Comparison of ENCODE assay signal across 27 cellular contexts in the genomic region with DNA sequence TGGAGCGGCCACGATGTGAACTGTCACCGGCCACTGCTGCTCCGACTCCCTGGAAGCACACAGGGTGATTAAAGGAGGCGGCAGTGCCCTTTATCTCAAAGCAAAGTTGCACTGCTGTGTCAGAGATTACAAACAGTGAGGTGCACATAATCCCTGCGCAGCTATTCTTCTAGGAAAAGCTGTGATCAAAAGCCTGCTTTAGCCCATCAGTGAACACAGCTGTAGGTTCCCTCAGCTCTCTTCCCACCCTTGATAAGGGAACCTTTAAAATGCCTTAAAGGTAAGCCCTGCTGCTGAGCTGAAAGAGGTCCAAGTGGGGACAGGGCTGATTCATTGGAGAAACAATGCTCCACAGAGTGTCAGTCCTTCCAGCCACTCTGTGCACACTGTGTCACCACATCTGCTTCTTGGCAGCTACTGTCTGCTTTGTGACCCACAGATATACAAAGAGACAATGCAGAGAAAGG.
DNase-seq lines count a peak whose midpoint lies in the region; ATAC-seq lines count a peak whose summit lies in the region.
"Had no signal": no experiment of that assay in that cellular context is flagged by ENCODE, and none has a peak within 500 bp of the region (broad histone marks: within the 10 kb centered on the region; RNA-seq: fewer than 3 reads in every experiment).

No MANE protein-coding gene starts in this region.

- DNase-seq in NCI-H69 (lab: John Stamatoyannopoulos, UW) (peak; percentile 12), ecto neural progenitor cell (ENCODE audit: low spot score) (peak; percentile 64), medulla oblongata (ENCODE audit: extremely low spot score) (peak; percentile 87), dermis blood vessel endothelial cell (no peak)
- no peak for DNase-seq in stimulated activated effector memory CD8-positive, alpha-beta T cell treated with anti-CD3 and anti-CD28 coated beads, Interleukin-12 subunit alpha, Interleukin-12 subunit beta, amount 100 ng/mL, for 72 hours (ENCODE audit: low spot score in 2 of 2)
- DNase-seq in activated naive CD8-positive, alpha-beta T cell treated with anti-CD3 and anti-CD28 coated beads, Interleukin-2, amount 50 U/mL, for 24 hours, result no peak
- DNase-seq: activated CD4-positive, alpha-beta T cell treated with anti-CD3 and anti-CD28 coated beads for 36 hours; activated CD8-positive, alpha-beta memory T cell treated with anti-CD3 and anti-CD28 coated beads, Interleukin-2, amount 50 U/mL, for 48 hours; activated CD8-positive, alpha-beta T cell treated with anti-CD3 and anti-CD28 coated beads for 36 hours; activated naive CD4-positive, alpha-beta T cell treated with Interleukin-2 at 50 U/mL for 16 hours; AML-193; CD4-positive, alpha-beta memory T cell; cerebellar nuclear complex; effector CD4-positive, alpha-beta T cell; Kasumi-1; kidney; naive thymus-derived CD8-positive, alpha-beta T cell; NCI-H1417; NCI-H2081 treated with DMSO at 0.1 percent for 48 hours; NCI-H226; NCI-H526 treated with DMSO at 0.1 percent for 48 hours; pancreas; SIG-M5; stimulated activated naive CD4-positive, alpha-beta T cell treated with Interleukin-2 at 50 U/mL for 16 hours had no signal

- H3K27ac Mint-ChIP-seq in stimulated activated effector memory CD8-positive, alpha-beta T cell treated with anti-CD3 and anti-CD28 coated beads, Interleukin-12 subunit alpha, Interleukin-12 subunit beta, amount 100 ng/mL, for 72 hours, result no peak overlapping the region
- no peak overlapping the region for H3K27ac Mint-ChIP-seq in activated naive CD8-positive, alpha-beta T cell treated with anti-CD3 and anti-CD28 coated beads, Interleukin-2, amount 50 U/mL, for 24 hours
- H3K27ac Mint-ChIP-seq: activated CD4-positive, alpha-beta T cell treated with anti-CD3 and anti-CD28 coated beads for 36 hours; activated CD8-positive, alpha-beta T cell treated with anti-CD3 and anti-CD28 coated beads for 36 hours; activated T-helper 1 cell treated with anti-CD3 and anti-CD28 coated beads, Interleukin-12 subunit alpha, Interleukin-12 subunit beta, Interleukin-2, Interleukin-4 antibody, amounts not matched to agents 30 ng/mL and 10 ng/mL and 1 ng/mL, durations not matched to agents 14 hours and 24 hours and 36 hours; brain; CD4-positive, alpha-beta memory T cell; naive thymus-derived CD8-positive, alpha-beta T cell had no signal

- H3K27me3 Mint-ChIP-seq in activated naive CD8-positive, alpha-beta T cell treated with anti-CD3 and anti-CD28 coated beads, Interleukin-2, amount 50 U/mL, for 24 hours, result no peaks in the 10 kb centered on the region
- H3K27me3 Mint-ChIP-seq: activated CD4-positive, alpha-beta T cell treated with anti-CD3 and anti-CD28 coated beads for 36 hours; activated CD8-positive, alpha-beta T cell treated with anti-CD3 and anti-CD28 coated beads for 36 hours; CD4-positive, alpha-beta memory T cell had no signal

- H3K4me3 Mint-ChIP-seq in stimulated activated effector memory CD8-positive, alpha-beta T cell treated with anti-CD3 and anti-CD28 coated beads, Interleukin-12 subunit alpha, Interleukin-12 subunit beta, amount 100 ng/mL, for 72 hours, result no peak overlapping the region
- no peak overlapping the region for H3K4me3 Mint-ChIP-seq in activated naive CD8-positive, alpha-beta T cell treated with anti-CD3 and anti-CD28 coated beads, Interleukin-2, amount 50 U/mL, for 24 hours
- H3K4me3 Mint-ChIP-seq: activated CD4-positive, alpha-beta T cell treated with anti-CD3 and anti-CD28 coated beads for 36 hours; activated CD8-positive, alpha-beta T cell treated with anti-CD3 and anti-CD28 coated beads for 36 hours; activated T-helper 1 cell treated with anti-CD3 and anti-CD28 coated beads, Interleukin-12 subunit alpha, Interleukin-12 subunit beta, Interleukin-2, Interleukin-4 antibody, amounts not matched to agents 30 ng/mL and 10 ng/mL and 1 ng/mL, durations not matched to agents 14 hours and 24 hours and 36 hours; brain; CD4-positive, alpha-beta memory T cell; naive thymus-derived CD8-positive, alpha-beta T cell had no signal

- peaks cover 5% of the 10 kb centered on the region for H3K4me1 Mint-ChIP-seq in stimulated activated effector memory CD8-positive, alpha-beta T cell treated with anti-CD3 and anti-CD28 coated beads, Interleukin-12 subunit alpha, Interleukin-12 subunit beta, amount 100 ng/mL, for 72 hours
- H3K4me1 Mint-ChIP-seq in activated naive CD8-positive, alpha-beta T cell treated with anti-CD3 and anti-CD28 coated beads, Interleukin-2, amount 50 U/mL, for 24 hours, result peaks cover 24% of the 10 kb centered on the region
- H3K4me1 Mint-ChIP-seq: CD4-positive, alpha-beta memory T cell had no signal

- H3K36me3 Mint-ChIP-seq in stimulated activated effector memory CD8-positive, alpha-beta T cell treated with anti-CD3 and anti-CD28 coated beads, Interleukin-12 subunit alpha, Interleukin-12 subunit beta, amount 100 ng/mL, for 72 hours, result no peaks in the 10 kb centered on the region
- no peaks in the 10 kb centered on the region for H3K36me3 Mint-ChIP-seq in activated naive CD8-positive, alpha-beta T cell treated with anti-CD3 and anti-CD28 coated beads, Interleukin-2, amount 50 U/mL, for 24 hours (ENCODE audit: low read depth)
- H3K36me3 Mint-ChIP-seq: brain; CD4-positive, alpha-beta memory T cell had no signal

- H3K9me3 Mint-ChIP-seq in stimulated activated effector memory CD8-positive, alpha-beta T cell treated with anti-CD3 and anti-CD28 coated beads, Interleukin-12 subunit alpha, Interleukin-12 subunit beta, amount 100 ng/mL, for 72 hours, result no peaks in the 10 kb centered on the region
- H3K9me3 Mint-ChIP-seq in activated naive CD8-positive, alpha-beta T cell treated with anti-CD3 and anti-CD28 coated beads, Interleukin-2, amount 50 U/mL, for 24 hours, result no peaks in the 10 kb centered on the region
- H3K9me3 Mint-ChIP-seq: activated CD8-positive, alpha-beta T cell treated with anti-CD3 and anti-CD28 coated beads for 36 hours; activated T-helper 1 cell treated with anti-CD3 and anti-CD28 coated beads, Interleukin-12 subunit alpha, Interleukin-12 subunit beta, Interleukin-2, Interleukin-4 antibody, amounts not matched to agents 30 ng/mL and 10 ng/mL and 1 ng/mL, durations not matched to agents 14 hours and 24 hours and 36 hours; naive thymus-derived CD8-positive, alpha-beta T cell had no signal

- ATAC-seq in stimulated activated effector memory CD8-positive, alpha-beta T cell treated with anti-CD3 and anti-CD28 coated beads, Interleukin-12 subunit alpha, Interleukin-12 subunit beta, amount 100 ng/mL, for 72 hours, result peak; percentile 31
- ATAC-seq in GM21786 (IDR thresholded peaks at IDR 0.05; ENCODE audit: unreplicated experiment), result no peak
- no peak for ATAC-seq in activated naive CD8-positive, alpha-beta T cell treated with anti-CD3 and anti-CD28 coated beads, Interleukin-2, amount 50 U/mL, for 24 hours
- ATAC-seq: activated CD4-positive, alpha-beta T cell treated with anti-CD3 and anti-CD28 coated beads for 36 hours; activated CD8-positive, alpha-beta T cell treated with anti-CD3 and anti-CD28 coated beads for 36 hours; naive thymus-derived CD8-positive, alpha-beta T cell; pancreas had no signal

Comparison
In these comparisons a context has a peak if more than half of its experiments do, and no peak if none do; other contexts are left out.
1. DNase-seq: peak in NCI-H69 (single experiment), ecto neural progenitor cell (single experiment) and medulla oblongata (single experiment); none in stimulated activated effector memory CD8-positive, alpha-beta T cell treated with anti-CD3 and anti-CD28 coated beads, Interleukin-12 subunit alpha, Interleukin-12 subunit beta, amount 100 ng/mL, for 72 hours (0 of 2), activated naive CD8-positive, alpha-beta T cell treated with anti-CD3 and anti-CD28 coated beads, Interleukin-2, amount 50 U/mL, for 24 hours (single experiment) and dermis blood vessel endothelial cell (single experiment).